In the genomic region with DNA sequence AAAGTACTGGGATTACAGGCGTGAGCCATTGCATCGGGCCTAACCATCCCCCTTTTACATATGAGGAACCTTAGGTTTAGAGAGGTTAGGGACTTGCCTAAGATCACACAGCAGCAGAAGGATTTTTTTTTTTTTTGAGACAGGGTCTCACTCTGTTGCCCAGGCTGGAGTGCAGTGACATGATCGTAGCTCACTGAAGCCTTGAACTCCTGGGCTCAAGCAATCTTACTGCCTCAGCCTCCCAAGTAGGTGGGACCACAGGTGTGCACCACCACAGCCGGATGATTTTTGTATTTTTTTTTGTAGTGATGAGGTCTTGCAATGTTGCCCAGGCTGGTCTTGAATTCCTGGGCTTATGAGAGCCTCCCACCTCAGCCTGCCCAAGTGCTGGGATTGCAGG, we compare ENCODE assay signal across 31 cellular contexts. TPM values are rescaled to one million over a fixed set of nuclear protein-coding genes. Genes with fewer than 3 reads are reported as not detected.
"Had no signal": no experiment of that assay in that cellular context is flagged by ENCODE, and none has a peak within 500 bp of the region (broad histone marks: within the 10 kb centered on the region; RNA-seq: fewer than 3 reads in every experiment).

No MANE protein-coding gene starts in this region.

- H3K9me3 ChIP-seq: ovary, psoas muscle, right lobe of liver, sigmoid colon, stomach, thoracic aorta, thyroid gland, tibial nerve, upper lobe of right lung, uterus had no signal

- ATAC-seq: natural killer cell; psoas muscle; right cardiac atrium; right lobe of liver; stimulated activated effector memory CD8-positive, alpha-beta T cell treated with anti-CD3 and anti-CD28 coated beads, Interleukin-12 subunit alpha, Interleukin-12 subunit beta, amount 100 ng/mL, for 72 hours; stimulated activated naive B cell treated with anti-CD40 and anti-IgM and Interleukin-4, amounts not matched to agents 10 μg/mL and 1 μg/mL and 100 μg/mL, for 72 hours; upper lobe of right lung had no signal

- H2AFZ ChIP-seq: neural progenitor cell, parathyroid adenoma had no signal

- H3K9ac ChIP-seq: neural progenitor cell, parathyroid adenoma had no signal

- H3K27me3 ChIP-seq: ovary, right lobe of liver, thyroid gland had no signal

- H3K4me3 Mint-ChIP-seq: nephron; neural progenitor cell; stimulated activated effector memory CD8-positive, alpha-beta T cell treated with anti-CD3 and anti-CD28 coated beads, Interleukin-12 subunit alpha, Interleukin-12 subunit beta, amount 100 ng/mL, for 72 hours; stimulated activated naive B cell treated with anti-CD40 and anti-IgM and Interleukin-4, amounts not matched to agents 10 μg/mL and 1 μg/mL and 100 μg/mL, for 72 hours; stimulated activated naive CD8-positive, alpha-beta T cell treated with anti-CD3 and anti-CD28 coated beads, Interleukin-15, Interleukin-2, amounts not matched to agents 100 ng/mL and 50 ng/mL, for 24 hours; type B pancreatic cell had no signal

- H3K4me2 ChIP-seq: neural progenitor cell had no signal

- H3K27ac ChIP-seq: neural progenitor cell, ovary, parathyroid adenoma, psoas muscle, right lobe of liver, sigmoid colon, stomach, thoracic aorta, thyroid gland, tibial nerve, upper lobe of right lung, uterus had no signal

- H3K79me2 ChIP-seq: parathyroid adenoma had no signal

- H3K27ac Mint-ChIP-seq: natural killer cell; nephron; neural progenitor cell; progenitor cell of endocrine pancreas; stimulated activated effector memory CD8-positive, alpha-beta T cell treated with anti-CD3 and anti-CD28 coated beads, Interleukin-12 subunit alpha, Interleukin-12 subunit beta, amount 100 ng/mL, for 72 hours; stimulated activated naive B cell treated with anti-CD40 and anti-IgM and Interleukin-4, amounts not matched to agents 10 μg/mL and 1 μg/mL and 100 μg/mL, for 72 hours; stimulated activated naive CD8-positive, alpha-beta T cell treated with anti-CD3 and anti-CD28 coated beads, Interleukin-15, Interleukin-2, amounts not matched to agents 100 ng/mL and 50 ng/mL, for 24 hours; type B pancreatic cell had no signal

- H3K9me3 Mint-ChIP-seq: natural killer cell; nephron; stimulated activated effector memory CD8-positive, alpha-beta T cell treated with anti-CD3 and anti-CD28 coated beads, Interleukin-12 subunit alpha, Interleukin-12 subunit beta, amount 100 ng/mL, for 72 hours; stimulated activated naive B cell treated with anti-CD40 and anti-IgM and Interleukin-4, amounts not matched to agents 10 μg/mL and 1 μg/mL and 100 μg/mL, for 72 hours; stimulated activated naive CD8-positive, alpha-beta T cell treated with anti-CD3 and anti-CD28 coated beads, Interleukin-15, Interleukin-2, amounts not matched to agents 100 ng/mL and 50 ng/mL, for 24 hours; type B pancreatic cell had no signal

- FAIRE-seq: small intestine had no signal

- H3K4me1 ChIP-seq: parathyroid adenoma, psoas muscle, right lobe of liver, upper lobe of right lung, uterus had no signal

- DNase-seq: natural killer cell; occipital lobe; ovary; posterior cingulate gyrus; psoas muscle; right lobe of liver; sigmoid colon; small intestine; stimulated activated CD4-positive, alpha-beta T cell treated with anti-CD3 and anti-CD28 coated beads, Interleukin-15, amount 100 ng/mL, for 24 hours; stimulated activated CD4-positive, alpha-beta T cell treated with anti-CD3 and anti-CD28 coated beads, Interleukin-2, amount 100 ng/mL, for 24 hours; stimulated activated CD4-positive, alpha-beta T cell treated with anti-CD3 and anti-CD28 coated beads, Interleukin-2, amount 100 ng/mL, for 48 hours; stimulated activated CD4-positive, alpha-beta T cell treated with anti-CD3 and anti-CD28 coated beads, Interleukin-4, amount 100 ng/mL, for 24 hours; stimulated activated naive B cell treated with anti-CD40 and anti-IgM and Interleukin-4, amounts not matched to agents 10 μg/mL and 1 μg/mL and 100 μg/mL, for 72 hours; stimulated activated naive CD4-positive, alpha-beta T cell treated with Interleukin-2 at 50 U/mL for 16 hours; stomach; thyroid gland; upper lobe of right lung; uterus had no signal

- H3K4me3 ChIP-seq: neural progenitor cell, ovary, psoas muscle, right lobe of liver, sigmoid colon, stomach, thoracic aorta, thyroid gland, tibial nerve, upper lobe of right lung, uterus had no signal

- H3K36me3 ChIP-seq: neural progenitor cell, ovary, right lobe of liver, sigmoid colon, stomach, thoracic aorta, thyroid gland, tibial nerve, upper lobe of right lung, uterus had no signal

- H3K36me3 Mint-ChIP-seq: natural killer cell; neural progenitor cell; stimulated activated effector memory CD8-positive, alpha-beta T cell treated with anti-CD3 and anti-CD28 coated beads, Interleukin-12 subunit alpha, Interleukin-12 subunit beta, amount 100 ng/mL, for 72 hours; type B pancreatic cell had no signal

RNA-seq across cellular contexts. Expression of a gene that starts 2.2 kb away (rescaled TPM):
- total RNA-seq: occipital lobe, osteoblast, progenitor cell of endocrine pancreas, right lobe of liver, temporal lobe had no signal
- polyA plus RNA-seq: neural cell had no signal
